In genomic region chr13:50123002-50123401, GRCh38 we compare ENCODE assay signal across 1 cellular context.
TF ChIP-seq lines count a peak whose summit lies in the region.

No MANE protein-coding gene starts in this region.

TF ChIP-seq in H1, 55 proteins besides CTCF, POLR2A, EP300 and RAD21 (continued from another document):
- TF ChIP-seq SP1 (IDR thresholded peaks at IDR 0.05; ENCODE audit: low read depth, low read length): no peak
- TF ChIP-seq TCF12 (IDR thresholded peaks at IDR 0.05; ENCODE audit: low read depth, low read length): no peak
